8 cellular contexts compared by ENCODE assay signal in the genomic region with DNA sequence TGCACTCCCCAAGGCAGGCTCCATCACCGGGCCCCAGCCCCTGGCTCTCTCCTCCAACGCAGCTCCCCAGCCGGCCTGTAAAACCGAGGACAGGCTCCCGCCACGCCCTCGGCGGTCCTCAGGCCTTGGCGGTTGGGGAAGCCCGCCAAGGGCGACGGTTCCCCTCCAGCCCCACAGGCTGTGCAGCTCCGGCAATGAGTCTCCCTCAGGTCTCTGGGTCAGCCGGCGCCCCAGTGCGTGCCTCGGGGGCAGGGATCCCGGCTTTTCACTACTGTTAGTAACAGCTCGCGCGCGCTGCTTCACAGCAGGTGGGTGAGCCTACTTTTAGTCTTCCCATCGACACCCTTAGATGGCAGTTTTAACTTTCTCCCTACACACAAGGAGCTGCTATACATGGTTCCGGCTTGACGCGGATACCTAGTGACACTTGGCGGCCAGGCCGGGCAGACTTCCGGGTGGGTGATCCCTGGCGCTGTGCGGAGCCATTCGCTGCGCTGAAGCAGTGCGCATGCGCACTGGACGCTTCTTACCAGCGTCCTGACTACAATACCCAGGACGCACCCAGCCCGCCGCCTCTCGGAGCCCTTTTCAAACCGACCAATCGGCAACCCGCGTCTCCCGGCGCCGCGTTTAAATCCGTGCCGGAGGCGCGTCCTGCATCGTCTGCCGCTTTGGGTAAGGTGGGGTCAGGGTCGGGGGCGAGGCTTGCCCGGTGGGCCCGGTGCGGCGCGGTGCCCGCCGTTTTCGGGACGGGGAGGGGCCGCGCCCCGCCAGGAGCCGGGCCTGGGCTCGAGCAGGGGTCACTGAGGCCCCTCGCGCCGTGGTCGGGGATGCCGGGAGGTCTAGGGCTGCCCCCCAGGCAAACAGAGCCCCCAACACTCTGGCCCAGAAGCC. TPM values are rescaled to one million over a fixed set of nuclear protein-coding genes. Genes with fewer than 3 reads are reported as not detected.
DNase-seq lines count a peak whose midpoint lies in the region; ATAC-seq and TF ChIP-seq lines count a peak whose summit lies in the region.

A gene with protein sequence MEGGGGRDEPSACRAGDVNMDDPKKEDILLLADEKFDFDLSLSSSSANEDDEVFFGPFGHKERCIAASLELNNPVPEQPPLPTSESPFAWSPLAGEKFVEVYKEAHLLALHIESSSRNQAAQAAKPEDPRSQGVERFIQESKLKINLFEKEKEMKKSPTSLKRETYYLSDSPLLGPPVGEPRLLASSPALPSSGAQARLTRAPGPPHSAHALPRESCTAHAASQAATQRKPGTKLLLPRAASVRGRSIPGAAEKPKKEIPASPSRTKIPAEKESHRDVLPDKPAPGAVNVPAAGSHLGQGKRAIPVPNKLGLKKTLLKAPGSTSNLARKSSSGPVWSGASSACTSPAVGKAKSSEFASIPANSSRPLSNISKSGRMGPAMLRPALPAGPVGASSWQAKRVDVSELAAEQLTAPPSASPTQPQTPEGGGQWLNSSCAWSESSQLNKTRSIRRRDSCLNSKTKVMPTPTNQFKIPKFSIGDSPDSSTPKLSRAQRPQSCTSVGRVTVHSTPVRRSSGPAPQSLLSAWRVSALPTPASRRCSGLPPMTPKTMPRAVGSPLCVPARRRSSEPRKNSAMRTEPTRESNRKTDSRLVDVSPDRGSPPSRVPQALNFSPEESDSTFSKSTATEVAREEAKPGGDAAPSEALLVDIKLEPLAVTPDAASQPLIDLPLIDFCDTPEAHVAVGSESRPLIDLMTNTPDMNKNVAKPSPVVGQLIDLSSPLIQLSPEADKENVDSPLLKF (plus strand): TSS at position 614 of the 894 bp plus-strand sequence. CDS start 531 bp downstream, outside the sequence.

- H3K9ac ChIP-seq in parathyroid adenoma: no peak within 1 kb of the TSS

- peaks cover 5% of the 10 kb centered on the region for H3K4me1 ChIP-seq in parathyroid adenoma
- peaks cover 16 to 22% (median 17%) of the 10 kb centered on the region in 4 donors for H3K4me1 ChIP-seq in transverse colon

- no peaks in the 10 kb centered on the region for H3K9me3 Mint-ChIP-seq in activated naive CD8-positive, alpha-beta T cell treated with anti-CD3 and anti-CD28 coated beads, Interleukin-2, amount 50 U/mL, for 24 hours

- H2AFZ ChIP-seq in parathyroid adenoma: peak within 1 kb of the TSS; percentile 93

- peaks cover 34% of the 10 kb centered on the region for H3K36me3 Mint-ChIP-seq in activated naive CD8-positive, alpha-beta T cell treated with anti-CD3 and anti-CD28 coated beads, Interleukin-2, amount 50 U/mL, for 24 hours (ENCODE audit: low read depth)

- peaks cover 3% of the 10 kb centered on the region for H3K27me3 Mint-ChIP-seq in activated naive CD8-positive, alpha-beta T cell treated with anti-CD3 and anti-CD28 coated beads, Interleukin-2, amount 50 U/mL, for 24 hours

- peak within 1 kb of the TSS; percentile 95 for H3K4me2 ChIP-seq in parathyroid adenoma (ENCODE audit: low read length)

- H3K27me3 ChIP-seq in parathyroid adenoma (ENCODE audit: control insufficient read depth, insufficient read depth, low read length): no peaks in the 10 kb centered on the region
- H3K27me3 ChIP-seq in transverse colon: no peaks in the 10 kb centered on the region

- H3K9me3 ChIP-seq in parathyroid adenoma (ENCODE audit: control insufficient read depth, low read length): no peaks in the 10 kb centered on the region
- H3K9me3 ChIP-seq in transverse colon: no peaks in the 10 kb centered on the region

- peak; percentile 99 for DNase-seq in GM12865 (ENCODE audit: low read depth)
- peak; percentile 78 to 97 (median 92) for DNase-seq in NCI-H1417 (lab: John Stamatoyannopoulos, UW)
- DNase-seq in SW 1271 (lab: John Stamatoyannopoulos, UW): peak; percentile 83 to 92
- DNase-seq in activated naive CD8-positive, alpha-beta T cell treated with anti-CD3 and anti-CD28 coated beads, Interleukin-2, amount 50 U/mL, for 24 hours: peak; percentile 96
- DNase-seq in Right ventricle myocardium superior: peak; percentile 100
- DNase-seq in transverse colon: peak; percentile 98

- peaks cover 38% of the 10 kb centered on the region for H3K4me1 Mint-ChIP-seq in activated naive CD8-positive, alpha-beta T cell treated with anti-CD3 and anti-CD28 coated beads, Interleukin-2, amount 50 U/mL, for 24 hours

- H3K27ac Mint-ChIP-seq in activated naive CD8-positive, alpha-beta T cell treated with anti-CD3 and anti-CD28 coated beads, Interleukin-2, amount 50 U/mL, for 24 hours: peak within 1 kb of the TSS; percentile 94

- TF ChIP-seq POLR2A in transverse colon (IDR thresholded peaks at IDR 0.05): peak; percentile 74

- intact Hi-C loops in Right ventricle myocardium superior (cut with DNase I): loop anchor here (5.0 kb wide), 2 partner anchors 149 to 174 kb away; no protein-coding TSS in a partner anchor
- intact Hi-C loops in transverse colon (cut with DNase I; ENCODE audit: low total_unique reads): no loop called here

- H3K4me3 Mint-ChIP-seq in activated naive CD8-positive, alpha-beta T cell treated with anti-CD3 and anti-CD28 coated beads, Interleukin-2, amount 50 U/mL, for 24 hours: peak within 1 kb of the TSS; percentile 88

- H3K27ac ChIP-seq in parathyroid adenoma (peak within 1 kb of the TSS; percentile 73), transverse colon (peak within 1 kb of the TSS; percentile 93 to 97 (median 94))

- H3K4me3 ChIP-seq in GM12865 (ENCODE audit: low read depth, low read length) (peak within 1 kb of the TSS; percentile 77), parathyroid adenoma (ENCODE audit: low read depth, low read length) (peak within 1 kb of the TSS; percentile 73), transverse colon (peak within 1 kb of the TSS; percentile 28 to 65 (median 51))

- H3K79me2 ChIP-seq in parathyroid adenoma: no peaks in the 10 kb centered on the region

- H3K36me3 ChIP-seq in parathyroid adenoma (ENCODE audit: control insufficient read depth, insufficient read depth, low read length): no peaks in the 10 kb centered on the region
- peaks cover 0 to 15% (median 5%) of the 10 kb centered on the region in 4 donors for H3K36me3 ChIP-seq in transverse colon

- in situ Hi-C loops in transverse colon (cut with MboI; ENCODE audit: low pct_ligation_motif_present in 1 of 4, low pct_unique_long_range_greater_than_20kb in 1 of 4, low sequenced_read_pairs in 3 of 4): loop anchor here in 1 of 4 donors (10.0 kb wide), 1 partner anchor 152 kb away; no protein-coding TSS in a partner anchor

- peak; percentile 97 for ATAC-seq in HG02759 (IDR thresholded peaks at IDR 0.05; ENCODE audit: unreplicated experiment)
- peak; percentile 98 for ATAC-seq in activated naive CD8-positive, alpha-beta T cell treated with anti-CD3 and anti-CD28 coated beads, Interleukin-2, amount 50 U/mL, for 24 hours
- peak; percentile 98 for ATAC-seq in Right ventricle myocardium superior (ENCODE audit: poor library complexity)

- TF ChIP-seq CTCF in GM12865 (IDR thresholded peaks at IDR 0.05; ENCODE audit: insufficient read depth, low read depth, low read length, missing control alignments) (peak; percentile 29), parathyroid adenoma (IDR thresholded peaks at IDR 0.05) (peak; percentile 24), transverse colon (IDR thresholded peaks at IDR 0.05) (peak in 2 of 5 experiments; percentile 25 to 29)

- WGBS in transverse colon (ENCODE audit: low coverage in 1 of 2), 2 donors: 1% methylated on average over 54 of the region's 76 CpGs; no CpG with 5 or more reads in 1 of the 2 donors

- no peak for TF ChIP-seq EP300 in transverse colon (IDR thresholded peaks at IDR 0.05; ENCODE audit: low read depth)

RNA-seq across cellular contexts. Expression of the gene that starts here (rescaled TPM):
- 0.43 TPM for total RNA-seq in Right ventricle myocardium superior
- total RNA-seq in transverse colon: 1 to 10 TPM in 2 of 4 donors, under 1 TPM in 1, not detected in 1; 1.00 to 3.0 (median 1.2) TPM

Comparison
In these comparisons a context has a peak if more than half of its experiments do, and no peak if none do; other contexts are left out.
1. Peak in every context shown above with its lines: DNase-seq, ATAC-seq, H3K4me3 ChIP-seq and H3K27ac ChIP-seq.
2. Peak in DNase-seq and ATAC-seq in Right ventricle myocardium superior; RNA of the gene not detected or under 1 TPM.